26 cellular contexts compared by ENCODE assay signal in the genomic region with DNA sequence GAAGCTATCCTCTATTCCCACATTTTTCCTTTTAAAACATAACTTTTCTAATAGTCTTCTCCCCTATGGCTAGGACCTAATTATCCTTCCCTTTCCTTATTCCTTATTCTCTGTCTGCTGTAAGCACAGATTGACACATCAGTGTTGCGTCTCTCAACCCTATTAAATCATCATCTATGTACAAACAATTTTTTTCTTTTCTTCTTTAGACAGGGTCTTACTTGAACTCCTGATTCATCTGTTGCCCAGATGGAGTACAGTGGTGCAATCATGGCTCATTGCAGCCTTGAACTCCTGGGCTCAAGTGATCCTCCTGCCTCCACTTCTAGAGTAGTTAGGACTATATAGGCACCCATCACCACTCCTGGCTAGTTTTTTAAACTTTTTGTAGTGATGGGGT. TPM values are rescaled to one million over a fixed set of nuclear protein-coding genes. Genes with fewer than 3 reads are reported as not detected.
"Had no signal": no experiment of that assay in that cellular context is flagged by ENCODE, and none has a peak within 500 bp of the region (broad histone marks: within the 10 kb centered on the region; RNA-seq: fewer than 3 reads in every experiment).

No MANE protein-coding gene starts in this region.

- H3K36me3 Mint-ChIP-seq: natural killer cell had no signal

- H3K4me3 ChIP-seq: esophagus squamous epithelium, left lung, lung, thoracic aorta had no signal

- DNase-seq: activated B cell treated with CpG ODN at 0.5 μM for 24 hours; activated effector memory CD4-positive, alpha-beta T cell treated with Interleukin-2 at 50 U/mL for 16 hours; activated naive CD4-positive, alpha-beta T cell treated with Interleukin-2 at 50 U/mL for 16 hours; activated T-cell treated with anti-CD3 and anti-CD28 coated beads, Interleukin-2, amount 50 U/mL, for 48 hours; aorta; caudate nucleus; esophagus squamous epithelium; left lung; mesendoderm; natural killer cell; posterior cingulate gyrus; right cardiac atrium; stimulated activated CD4-positive, alpha-beta T cell treated with anti-CD3 and anti-CD28 coated beads, Interleukin-15, amount 100 ng/mL, for 24 hours; stimulated activated CD4-positive, alpha-beta T cell treated with anti-CD3 and anti-CD28 coated beads, Interleukin-2, amount 100 ng/mL, for 24 hours; stimulated activated naive CD4-positive, alpha-beta T cell; T-helper 2 cell had no signal

- H3K27me3 Mint-ChIP-seq: activated B cell treated with CpG ODN at 0.5 μM for 24 hours; activated naive CD8-positive, alpha-beta T cell; brain; dendritic cell treated with granulocyte-macrophage colony-stimulating factor and Interleukin-4, amounts not matched to agents 40 ng/mL and 50 ng/mL, for 4 days; type B pancreatic cell had no signal

- H3K4me3 Mint-ChIP-seq: activated B cell treated with CpG ODN at 0.5 μM for 24 hours; activated naive CD8-positive, alpha-beta T cell; brain; dendritic cell treated with granulocyte-macrophage colony-stimulating factor and Interleukin-4, amounts not matched to agents 40 ng/mL and 50 ng/mL, for 4 days; natural killer cell; type B pancreatic cell had no signal

- H3K4me1 Mint-ChIP-seq: brain had no signal

- H3K27me3 ChIP-seq: esophagus squamous epithelium, left lung had no signal

- H3K27ac Mint-ChIP-seq: activated B cell treated with CpG ODN at 0.5 μM for 24 hours; activated naive CD8-positive, alpha-beta T cell; brain; dendritic cell treated with granulocyte-macrophage colony-stimulating factor and Interleukin-4, amounts not matched to agents 40 ng/mL and 50 ng/mL, for 4 days; natural killer cell; type B pancreatic cell had no signal

- ATAC-seq: left lung, natural killer cell, right cardiac atrium, SK-N-SH treated with all-trans-retinoic acid at 6 μM for 48 hours had no signal

- H3K9me3 ChIP-seq: esophagus squamous epithelium, left lung, thoracic aorta had no signal

- H3K36me3 ChIP-seq: thoracic aorta had no signal

- H3K9me3 Mint-ChIP-seq: activated B cell treated with CpG ODN at 0.5 μM for 24 hours; brain; dendritic cell treated with granulocyte-macrophage colony-stimulating factor and Interleukin-4, amounts not matched to agents 40 ng/mL and 50 ng/mL, for 4 days; natural killer cell; type B pancreatic cell had no signal

- H3K27ac ChIP-seq: epithelial cell of prostate, esophagus squamous epithelium, left lung, thoracic aorta had no signal

RNA-seq across cellular contexts. Expression of gene KLHDC9, which starts 8.3 kb away (rescaled TPM):
- total RNA-seq: mononuclear cell had no signal

RNA-seq across cellular contexts. Expression of gene NECTIN4, which starts 17.1 kb away (rescaled TPM):
- total RNA-seq: activated B cell treated with CpG ODN at 0.5 μM for 24 hours, frontal cortex, right cardiac atrium had no signal
- polyA plus RNA-seq: aorta had no signal
